In genomic region chr19:44800461-44800860, GRCh38 we compare ENCODE assay signal across 8 cellular contexts.
DNase-seq lines count a peak whose midpoint lies in the region; ATAC-seq and TF ChIP-seq lines count a peak whose summit lies in the region.

No MANE protein-coding gene starts in this region.

- peak; percentile 55 for ATAC-seq in HG02870 (IDR thresholded peaks at IDR 0.05; ENCODE audit: unreplicated experiment)
- ATAC-seq in activated CD4-positive, CD25-positive, alpha-beta regulatory T cell treated with anti-CD3 and anti-CD28 coated beads, Interleukin-2, amount 50 U/mL, for 24 hours = peak; percentile 96
- ATAC-seq in HG03196 (IDR thresholded peaks at IDR 0.05; ENCODE audit: unreplicated experiment) = no peak

- peak; percentile 95 for DNase-seq in ELF-1 (ENCODE audit: low read depth, low spot score)
- DNase-seq in NCI-H226 = peak; percentile 70
- DNase-seq in cardiac fibroblast (ENCODE audit: low read depth in 2 of 2) = peak; percentile 75 to 81
- peak; percentile 74 for DNase-seq in kidney tubule cell (ENCODE audit: low spot score)
- peak; percentile 79 to 91 for DNase-seq in stimulated activated CD4-positive, alpha-beta T cell treated with anti-CD3 and anti-CD28 coated beads, Interleukin-4, amount 100 ng/mL, for 48 hours (ENCODE audit: low read depth in 2 of 2)

- H3K4me3 ChIP-seq in cardiac fibroblast (replicated peaks in 1 of 2; ENCODE audit: low read depth in 2 of 2, low read length in 2 of 2) = no peak overlapping the region

- TF ChIP-seq CTCF in cardiac fibroblast (IDR thresholded peaks at IDR 0.05; ENCODE audit: low read depth, low read length) = peak; percentile 99
